Comparison of ENCODE assay signal across 8 cellular contexts in genomic region chr3:119579366-119580147, GRCh38. TPM values are rescaled to one million over a fixed set of nuclear protein-coding genes. Genes with fewer than 3 reads are reported as not detected.
DNase-seq lines count a peak whose midpoint lies in the region; ATAC-seq, FAIRE-seq and TF ChIP-seq lines count a peak whose summit lies in the region.

Gene ADPRH, plus strand, starts transcription at chr3:119579492. Its CDS starts 2,678 bp downstream, at chr3:119582170.

- TF ChIP-seq CTCF in body of pancreas (IDR thresholded peaks at IDR 0.05): peak in 1 of 7 experiments; percentile 3
- TF ChIP-seq CTCF in D721Med (IDR thresholded peaks at IDR 0.05; ENCODE audit: insufficient read depth, missing control alignments): no peak

- ATAC-seq in GM19455 (IDR thresholded peaks at IDR 0.05; ENCODE audit: unreplicated experiment): peak; percentile 53
- ATAC-seq in HG03521 (IDR thresholded peaks at IDR 0.05; ENCODE audit: unreplicated experiment): peak; percentile 61
- ATAC-seq in body of pancreas: peak; percentile 96

- peak within 1 kb of the TSS; percentile 88 for H3K4me2 ChIP-seq in skeletal muscle satellite cell (ENCODE audit: low read length)

- TF ChIP-seq POLR2A in body of pancreas (IDR thresholded peaks at IDR 0.05): peak; percentile 72 to 91 (median 84)

- intact Hi-C loops in body of pancreas (cut with DNase I): loop anchor here (10.0 kb wide), 1 partner anchor 75 kb away; no protein-coding TSS in a partner anchor

- peak; percentile 25 for DNase-seq in DMS114 treated with DMSO at 0.1 percent for 48 hours (lab: John Stamatoyannopoulos, UW; ENCODE audit: unreplicated experiment)
- peak; percentile 79 for DNase-seq in SW480 (ENCODE audit: low spot score)
- peak; percentile 87 to 91 (median 88) for DNase-seq in body of pancreas
- DNase-seq in D721Med (ENCODE audit: insufficient read length, low spot score): no peak

- peaks cover 18% of the 10 kb centered on the region for H3K4me1 ChIP-seq in body of pancreas
- H3K4me1 ChIP-seq in iPS-18a (ENCODE audit: control insufficient read depth, low read depth, low read length): peaks cover 4% of the 10 kb centered on the region
- peaks cover 14% of the 10 kb centered on the region for H3K4me1 ChIP-seq in skeletal muscle satellite cell (ENCODE audit: control insufficient read depth, insufficient read depth, low read length)

- H3K9me3 ChIP-seq in body of pancreas (no peaks in the 10 kb centered on the region), iPS-18a (ENCODE audit: control insufficient read depth, low read depth, low read length) (no peaks in the 10 kb centered on the region), skeletal muscle satellite cell (replicated peaks; ENCODE audit: low read length) (no peaks in the 10 kb centered on the region)

- H3K4me3 ChIP-seq in body of pancreas (peak within 1 kb of the TSS; percentile 26 to 46), iPS-18a (ENCODE audit: low read length) (peak within 1 kb of the TSS; percentile 91), skeletal muscle satellite cell (ENCODE audit: low read length) (peak within 1 kb of the TSS; percentile 74)

- H3K36me3 ChIP-seq in body of pancreas (replicated peaks in 1 of 2; ENCODE audit: insufficient read depth in 1 of 2, low read depth in 2 of 2) (no peaks in the 10 kb centered on the region), iPS-18a (ENCODE audit: control insufficient read depth, low read depth, low read length) (no peaks in the 10 kb centered on the region), skeletal muscle satellite cell (ENCODE audit: insufficient read depth, low read length) (no peaks in the 10 kb centered on the region)

- WGBS in body of pancreas, 2 donors: 1% methylated on average over 37 to 70 of the region's 73 CpGs

- H3K27ac ChIP-seq in body of pancreas (peak within 1 kb of the TSS; percentile 79 to 95 (median 92)), iPS-18a (ENCODE audit: low read length) (no peak within 1 kb of the TSS)

- no peak for FAIRE-seq in D721Med (lab: Jason Lieb, UNC)

- H3K9ac ChIP-seq in iPS-18a (ENCODE audit: low read length): peak within 1 kb of the TSS; percentile 89
- H3K9ac ChIP-seq in skeletal muscle satellite cell (ENCODE audit: low read depth, low read length): peak within 1 kb of the TSS; percentile 92

- H3K27me3 ChIP-seq in body of pancreas (no peaks in the 10 kb centered on the region), iPS-18a (ENCODE audit: control insufficient read depth, insufficient read depth, low read length) (peaks cover 29% of the 10 kb centered on the region), skeletal muscle satellite cell (ENCODE audit: control insufficient read depth, insufficient read depth, low read length) (no peaks in the 10 kb centered on the region)

RNA-seq across cellular contexts. Expression of gene ADPRH, which starts in this region (rescaled TPM):
- total RNA-seq in body of pancreas: 1 to 10 TPM; 3.0 to 6.5 TPM
- 1.7 and 2.0 TPM in 2 replicates for total RNA-seq in skeletal muscle satellite cell (2012; rRNA removed)

Comparison
In these comparisons a context has a peak if more than half of its experiments do, and no peak if none do; other contexts are left out.
1. H3K4me3 ChIP-seq: peak in every context shown above with its lines; median percentile 91 in iPS-18a; 74 in skeletal muscle satellite cell; 36 in body of pancreas.